24 cellular contexts compared by ENCODE assay signal in the genomic region with DNA sequence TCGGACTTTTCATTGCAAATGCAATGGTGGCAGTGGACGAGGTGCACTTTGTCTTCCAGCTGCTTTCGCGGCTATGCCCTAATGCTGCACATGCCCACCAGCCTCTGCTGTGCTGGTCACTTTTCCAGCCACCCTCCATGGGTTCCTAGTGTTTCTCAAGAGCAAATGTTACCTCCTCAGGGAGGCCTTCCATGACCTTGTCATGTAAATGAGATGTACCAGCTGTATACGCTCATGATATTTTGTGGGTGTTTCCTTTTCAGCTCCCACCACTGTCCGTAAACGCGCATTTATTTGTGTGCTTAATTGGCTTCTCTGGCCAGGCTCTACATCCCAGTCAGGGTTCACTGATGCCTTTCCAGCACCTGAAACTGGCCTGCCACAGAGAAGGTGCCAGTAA.
DNase-seq lines count a peak whose midpoint lies in the region; ATAC-seq and TF ChIP-seq lines count a peak whose summit lies in the region.
"Had no signal": no experiment of that assay in that cellular context is flagged by ENCODE, and none has a peak within 500 bp of the region (broad histone marks: within the 10 kb centered on the region; RNA-seq: fewer than 3 reads in every experiment).

No MANE protein-coding gene starts in this region.

- no peaks in the 10 kb centered on the region for H3K79me2 ChIP-seq in GM23338 (replicated peaks; ENCODE audit: insufficient read depth)

- H3K27me3 ChIP-seq in BLaER1 (no peaks in the 10 kb centered on the region), GM23338 (ENCODE audit: insufficient read depth) (no peaks in the 10 kb centered on the region), lower lobe of right lung (ENCODE audit: low read depth) (no peaks in the 10 kb centered on the region)
- H3K27me3 ChIP-seq: BE2C, MG63, SJCRH30 had no signal

- H3K4me1 Mint-ChIP-seq in GM23338, result peaks cover 23% of the 10 kb centered on the region
- H3K4me1 Mint-ChIP-seq: CD4-positive, CD25-positive, alpha-beta regulatory T cell had no signal

- H3K4me2 ChIP-seq in BLaER1 (peak overlapping the region; percentile 20; the same call in 1 of the 2 replicates), GM23338 (no peak overlapping the region)
- H3K4me2 ChIP-seq: PC-9 had no signal

- H3K4me1 ChIP-seq in BLaER1 (peaks cover 22% of the 10 kb centered on the region), GM23338 (ENCODE audit: insufficient read depth) (no peaks in the 10 kb centered on the region), lower lobe of right lung (no peaks in the 10 kb centered on the region)
- H3K4me1 ChIP-seq: BE2C, SJCRH30 had no signal

- H3K36me3 Mint-ChIP-seq in GM23338 (ENCODE audit: low read depth), result no peaks in the 10 kb centered on the region
- H3K36me3 Mint-ChIP-seq: CD4-positive, CD25-positive, alpha-beta regulatory T cell had no signal

- TF ChIP-seq CTCF in GM23338 (conservative IDR thresholded peaks at IDR 0.05; ENCODE audit: low read depth in 2 of 2) (no peak), lower lobe of right lung (IDR thresholded peaks at IDR 0.05) (no peak)

- no peak overlapping the region for H3K9ac ChIP-seq in BLaER1

- H3K9me3 Mint-ChIP-seq in GM23338, result peaks cover 3% of the 10 kb centered on the region; the same call in 1 of the 3 replicates

- H3K36me3 ChIP-seq in BLaER1 (no peaks in the 10 kb centered on the region), GM23338 (ENCODE audit: insufficient read depth) (no peaks in the 10 kb centered on the region), lower lobe of right lung (no peaks in the 10 kb centered on the region)
- H3K36me3 ChIP-seq: BE2C, MG63, SJCRH30 had no signal

- H3K9me3 ChIP-seq in BLaER1 (peaks cover 16% of the 10 kb centered on the region), lower lobe of right lung (no peaks in the 10 kb centered on the region)
- H3K9me3 ChIP-seq: BE2C, MG63, SJCRH30 had no signal

- H3K4me3 ChIP-seq in BLaER1, result no peak overlapping the region
- H3K4me3 ChIP-seq in GM23338, result no peak overlapping the region
- H3K4me3 ChIP-seq in lower lobe of right lung, result peak overlapping the region; percentile 2
- H3K4me3 ChIP-seq: MG63, PC-9, SJCRH30 had no signal

- H3K27me3 Mint-ChIP-seq in GM23338 (ENCODE audit: insufficient read depth, low read depth, poor library complexity), result peaks cover 2% of the 10 kb centered on the region

- DNase-seq in GM23338 (ENCODE audit: low spot score), result no peak
- DNase-seq in NCI-H69 (lab: John Stamatoyannopoulos, UW), result peak; percentile 32
- DNase-seq in lower lobe of right lung, result no peak
- DNase-seq in SK-N-DZ (ENCODE audit: low spot score), result no peak
- no peak for DNase-seq in MV-4-11 (lab: John Stamatoyannopoulos, UW)
- no peak for DNase-seq in hepatic stellate cell (ENCODE audit: low spot score)
- DNase-seq: 8988T; ACHN; BE2C; CD4-positive, CD25-positive, alpha-beta regulatory T cell; H7; KBM-7; MG63; NCI-H1048; NCI-H187 treated with DMSO at 0.1 percent for 48 hours; NCI-H2171 treated with DMSO at 0.1 percent for 48 hours; NCI-H524; NCI-H774; PC-9; SJCRH30 had no signal

- no peak overlapping the region for H3K27ac ChIP-seq in BLaER1
- H3K27ac ChIP-seq in GM23338 (ENCODE audit: low read depth), result no peak overlapping the region
- H3K27ac ChIP-seq in lower lobe of right lung, result no peak overlapping the region
- H3K27ac ChIP-seq: PC-9, SJCRH30 had no signal

- no peaks in the 10 kb centered on the region for H3F3A ChIP-seq in GM23338 (replicated peaks; ENCODE audit: low read depth)

- H3K4me3 Mint-ChIP-seq in GM23338, result no peak overlapping the region

- 0 out of 2 replicates have a peak, but pooled peaks cover 3% of the 10 kb centered on the region for H3K9me2 ChIP-seq in GM23338 (ENCODE audit: insufficient read depth)

- H3K27ac Mint-ChIP-seq in GM23338, result no peak overlapping the region
- H3K27ac Mint-ChIP-seq: CD4-positive, CD25-positive, alpha-beta regulatory T cell had no signal

- ATAC-seq in GM23338 (no peak), lower lobe of right lung (no peak), HG03045 (IDR thresholded peaks at IDR 0.05; ENCODE audit: unreplicated experiment) (no peak)
- ATAC-seq: HepG2, Right ventricle myocardium inferior had no signal

- H2AFZ ChIP-seq in GM23338, result peak overlapping the region; percentile 78; the same call in 1 of the 2 replicates
- H2AFZ ChIP-seq: PC-9 had no signal

- H4K20me1 ChIP-seq in BLaER1 (no peaks in the 10 kb centered on the region), GM23338 (replicated peaks; ENCODE audit: insufficient read depth) (no peaks in the 10 kb centered on the region)

- intact Hi-C loops in lower lobe of right lung (cut with DNase I), result no loop called here

TF ChIP-seq in GM23338, 12 proteins besides CTCF, POLR2A, EP300 and RAD21:
- TF ChIP-seq EZH2phosphoT487 (IDR thresholded peaks at IDR 0.05; ENCODE audit: unreplicated experiment) (no peak), EZH2 (IDR thresholded peaks at IDR 0.05; ENCODE audit: low read depth, unreplicated experiment) (no peak), NANOG (IDR thresholded peaks at IDR 0.05; ENCODE audit: borderline replicate concordance) (no peak), ZNF331 (CRISPR knock-in tag; IDR thresholded peaks at IDR 0.05; ENCODE audit: low read depth) (no peak), STAT1 (IDR thresholded peaks at IDR 0.05; ENCODE audit: unreplicated experiment) (no peak), POLR2AphosphoS5 (IDR thresholded peaks at IDR 0.05; ENCODE audit: low read depth) (no peak)
- TF ChIP-seq, protein P1, sequence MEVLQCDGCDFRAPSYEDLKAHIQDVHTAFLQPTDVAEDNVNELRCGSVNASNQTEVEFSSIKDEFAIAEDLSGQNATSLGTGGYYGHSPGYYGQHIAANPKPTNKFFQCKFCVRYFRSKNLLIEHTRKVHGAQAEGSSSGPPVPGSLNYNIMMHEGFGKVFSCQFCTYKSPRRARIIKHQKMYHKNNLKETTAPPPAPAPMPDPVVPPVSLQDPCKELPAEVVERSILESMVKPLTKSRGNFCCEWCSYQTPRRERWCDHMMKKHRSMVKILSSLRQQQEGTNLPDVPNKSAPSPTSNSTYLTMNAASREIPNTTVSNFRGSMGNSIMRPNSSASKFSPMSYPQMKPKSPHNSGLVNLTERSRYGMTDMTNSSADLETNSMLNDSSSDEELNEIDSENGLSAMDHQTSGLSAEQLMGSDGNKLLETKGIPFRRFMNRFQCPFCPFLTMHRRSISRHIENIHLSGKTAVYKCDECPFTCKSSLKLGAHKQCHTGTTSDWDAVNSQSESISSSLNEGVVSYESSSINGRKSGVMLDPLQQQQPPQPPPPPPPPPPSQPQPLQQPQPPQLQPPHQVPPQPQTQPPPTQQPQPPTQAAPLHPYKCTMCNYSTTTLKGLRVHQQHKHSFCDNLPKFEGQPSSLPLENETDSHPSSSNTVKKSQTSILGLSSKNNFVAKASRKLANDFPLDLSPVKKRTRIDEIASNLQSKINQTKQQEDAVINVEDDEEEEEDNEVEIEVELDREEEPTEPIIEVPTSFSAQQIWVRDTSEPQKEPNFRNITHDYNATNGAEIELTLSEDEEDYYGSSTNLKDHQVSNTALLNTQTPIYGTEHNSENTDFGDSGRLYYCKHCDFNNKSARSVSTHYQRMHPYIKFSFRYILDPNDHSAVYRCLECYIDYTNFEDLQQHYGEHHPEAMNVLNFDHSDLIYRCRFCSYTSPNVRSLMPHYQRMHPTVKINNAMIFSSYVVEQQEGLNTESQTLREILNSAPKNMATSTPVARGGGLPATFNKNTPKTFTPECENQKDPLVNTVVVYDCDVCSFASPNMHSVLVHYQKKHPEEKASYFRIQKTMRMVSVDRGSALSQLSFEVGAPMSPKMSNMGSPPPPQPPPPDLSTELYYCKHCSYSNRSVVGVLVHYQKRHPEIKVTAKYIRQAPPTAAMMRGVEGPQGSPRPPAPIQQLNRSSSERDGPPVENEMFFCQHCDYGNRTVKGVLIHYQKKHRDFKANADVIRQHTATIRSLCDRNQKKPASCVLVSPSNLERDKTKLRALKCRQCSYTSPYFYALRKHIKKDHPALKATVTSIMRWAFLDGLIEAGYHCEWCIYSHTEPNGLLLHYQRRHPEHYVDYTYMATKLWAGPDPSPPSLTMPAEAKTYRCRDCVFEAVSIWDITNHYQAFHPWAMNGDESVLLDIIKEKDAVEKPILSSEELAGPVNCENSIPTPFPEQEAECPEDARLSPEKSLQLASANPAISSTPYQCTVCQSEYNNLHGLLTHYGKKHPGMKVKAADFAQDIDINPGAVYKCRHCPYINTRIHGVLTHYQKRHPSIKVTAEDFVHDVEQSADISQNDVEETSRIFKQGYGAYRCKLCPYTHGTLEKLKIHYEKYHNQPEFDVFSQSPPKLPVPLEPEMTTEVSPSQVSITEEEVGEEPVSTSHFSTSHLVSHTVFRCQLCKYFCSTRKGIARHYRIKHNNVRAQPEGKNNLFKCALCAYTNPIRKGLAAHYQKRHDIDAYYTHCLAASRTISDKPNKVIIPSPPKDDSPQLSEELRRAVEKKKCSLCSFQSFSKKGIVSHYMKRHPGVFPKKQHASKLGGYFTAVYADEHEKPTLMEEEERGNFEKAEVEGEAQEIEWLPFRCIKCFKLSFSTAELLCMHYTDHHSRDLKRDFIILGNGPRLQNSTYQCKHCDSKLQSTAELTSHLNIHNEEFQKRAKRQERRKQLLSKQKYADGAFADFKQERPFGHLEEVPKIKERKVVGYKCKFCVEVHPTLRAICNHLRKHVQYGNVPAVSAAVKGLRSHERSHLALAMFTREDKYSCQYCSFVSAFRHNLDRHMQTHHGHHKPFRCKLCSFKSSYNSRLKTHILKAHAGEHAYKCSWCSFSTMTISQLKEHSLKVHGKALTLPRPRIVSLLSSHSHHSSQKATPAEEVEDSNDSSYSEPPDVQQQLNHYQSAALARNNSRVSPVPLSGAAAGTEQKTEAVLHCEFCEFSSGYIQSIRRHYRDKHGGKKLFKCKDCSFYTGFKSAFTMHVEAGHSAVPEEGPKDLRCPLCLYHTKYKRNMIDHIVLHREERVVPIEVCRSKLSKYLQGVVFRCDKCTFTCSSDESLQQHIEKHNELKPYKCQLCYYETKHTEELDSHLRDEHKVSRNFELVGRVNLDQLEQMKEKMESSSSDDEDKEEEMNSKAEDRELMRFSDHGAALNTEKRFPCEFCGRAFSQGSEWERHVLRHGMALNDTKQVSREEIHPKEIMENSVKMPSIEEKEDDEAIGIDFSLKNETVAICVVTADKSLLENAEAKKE (CRISPR knock-in tag; IDR thresholded peaks at IDR 0.05), result no peak
TF ChIP-seq in GM23338: peak in this region for 0.
